13 cellular contexts compared by ENCODE assay signal in the genomic region with DNA sequence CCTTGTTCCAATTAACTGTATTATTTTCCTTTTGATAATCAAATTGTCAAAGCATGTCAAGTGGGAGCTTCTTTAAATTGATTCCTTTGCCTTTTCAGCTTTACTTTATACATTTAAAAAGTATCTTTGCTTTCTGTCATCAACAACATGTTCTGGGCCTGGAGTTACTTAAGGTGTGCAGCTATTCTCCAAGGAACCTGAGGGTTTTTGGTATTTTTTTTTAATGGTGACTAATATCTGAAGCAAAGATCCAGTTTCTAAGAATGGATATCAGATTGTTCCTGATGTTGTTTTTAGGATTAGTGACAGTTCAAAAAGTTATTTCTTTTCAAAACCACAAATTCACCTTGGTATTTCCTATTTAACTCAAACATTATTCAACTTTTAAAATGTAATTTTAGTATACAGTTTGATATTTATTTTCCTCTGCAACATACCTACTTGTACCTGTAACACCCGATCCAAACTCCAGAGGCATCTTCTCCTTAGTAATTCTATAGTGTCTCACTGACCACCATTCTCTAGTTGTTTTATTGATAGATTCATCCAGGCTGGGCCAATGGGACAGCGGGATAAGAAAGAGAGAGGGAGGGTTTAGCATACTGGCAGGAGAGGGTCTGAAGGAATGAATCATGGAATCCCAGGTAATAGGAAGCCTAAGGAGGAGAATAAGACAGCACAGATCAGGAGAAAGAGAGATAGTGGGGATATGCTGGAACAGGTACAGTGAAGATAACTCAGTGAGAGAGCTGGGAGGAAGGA. TPM values are rescaled to one million over a fixed set of nuclear protein-coding genes. Genes with fewer than 3 reads are reported as not detected.
DNase-seq lines count a peak whose midpoint lies in the region; ATAC-seq, FAIRE-seq and TF ChIP-seq lines count a peak whose summit lies in the region.
"Had no signal": no experiment of that assay in that cellular context is flagged by ENCODE, and none has a peak within 500 bp of the region (broad histone marks: within the 10 kb centered on the region; RNA-seq: fewer than 3 reads in every experiment).

No MANE protein-coding gene starts in this region.

- no peak overlapping the region for H2BK5ac ChIP-seq in H1 (ENCODE audit: low read depth, low read length)
- H2BK5ac ChIP-seq in neuronal stem cell (ENCODE audit: low read length) = no peak overlapping the region

- no peak overlapping the region for H3K56ac ChIP-seq in H1 (replicated peaks; ENCODE audit: insufficient read length, low read depth, low read length)

- POLR2A ChIA-PET in RWPE1 (lab: Yijun Ruan, JAX; ENCODE audit: low non-redundant PET) (no interaction called here), H1 (lab: Charles Lee; ENCODE audit: partially characterized antibody) (interaction anchor here (0.6 to 1.9 kb wide), 4 partner anchors 16 to 99 kb away, joined by 3 to 5 read pairs (median 4); a partner anchor contains a TSS)

- H3K27me3 ChIP-seq in H1 (replicated peaks in 1 of 4; ENCODE audit: control insufficient read depth in 3 of 4, extremely low read depth in 1 of 4, insufficient read depth in 3 of 4, low read length in 3 of 4) (peaks cover 0 to 20% (median 1%) of the 10 kb centered on the region in 4 experiments; a peak in 3 of 7 replicates), neuronal stem cell (ENCODE audit: control insufficient read depth in 3 of 3, insufficient read depth in 3 of 3, low read depth in 1 of 3, low read length in 3 of 3) (peaks cover 0 to 44% (median 3%) of the 10 kb centered on the region in 3 experiments)
- H3K27me3 ChIP-seq in effector memory CD4-positive, alpha-beta T cell (replicated peaks; ENCODE audit: control insufficient read depth, insufficient read depth, low read length, poor library complexity, severe bottlenecking) = no peaks in the 10 kb centered on the region
- H3K27me3 ChIP-seq: upper lobe of right lung had no signal

- H3K36me3 ChIP-seq in H1 (ENCODE audit: control insufficient read depth in 2 of 4, insufficient read depth in 4 of 4, low read length in 3 of 4) = no peaks in the 10 kb centered on the region
- peaks cover 0 to 2% of the 10 kb centered on the region in 2 donors for H3K36me3 ChIP-seq in neuronal stem cell (replicated peaks in 1 of 2; ENCODE audit: control insufficient read depth in 2 of 2, insufficient read depth in 2 of 2, low read length in 2 of 2)
- peaks cover 3% of the 10 kb centered on the region for H3K36me3 ChIP-seq in effector memory CD4-positive, alpha-beta T cell (ENCODE audit: control insufficient read depth, insufficient read depth, low read length)
- H3K36me3 ChIP-seq: upper lobe of right lung had no signal

- H4K91ac ChIP-seq in H1 (replicated peaks; ENCODE audit: insufficient read length, low read length) (no peak overlapping the region), neuronal stem cell (ENCODE audit: low read depth, low read length, poor library complexity) (no peak overlapping the region)

- H3K79me1 ChIP-seq in H1 (ENCODE audit: low read depth, low read length) (no peaks in the 10 kb centered on the region), neuronal stem cell (ENCODE audit: low read depth, low read length) (peaks cover 6% of the 10 kb centered on the region)

- peak overlapping the region; percentile 80; the same call in 1 of the 2 replicates for H2AFZ ChIP-seq in H1 (ENCODE audit: low read length)
- H2AFZ ChIP-seq in neuronal stem cell (ENCODE audit: low read length) = no peak overlapping the region

- no peak overlapping the region for H2BK20ac ChIP-seq in H1 (ENCODE audit: low read length)

- H3K23ac ChIP-seq in H1 (ENCODE audit: insufficient read length) (no peak overlapping the region), neuronal stem cell (ENCODE audit: low read depth, low read length, poor library complexity) (no peak overlapping the region)

- no peak overlapping the region for H3K4me3 Mint-ChIP-seq in activated CD8-positive, alpha-beta memory T cell treated with anti-CD3 and anti-CD28 coated beads, Interleukin-2, amount 10 ng/mL, durations not matched to agents 7 days and 5 days

- no peak overlapping the region for H4K5ac ChIP-seq in H1 (ENCODE audit: insufficient read length, low read depth, low read length)

- no peak for FAIRE-seq in H1 (lab: Jason Lieb, UNC)

- peak overlapping the region; percentile 82 for H3K27ac Mint-ChIP-seq in activated CD8-positive, alpha-beta memory T cell treated with anti-CD3 and anti-CD28 coated beads, Interleukin-2, amount 10 ng/mL, durations not matched to agents 7 days and 5 days

- ATAC-seq in activated CD8-positive, alpha-beta memory T cell treated with anti-CD3 and anti-CD28 coated beads, Interleukin-2, amount 10 ng/mL, durations not matched to agents 7 days and 5 days = no peak
- ATAC-seq: upper lobe of right lung had no signal

- 86% methylated on average over 2 of the region's 2 CpGs; no CpG with 5 or more reads in 1 of the 2 experiments for whole genome bisulfite sequencing in H1 (ENCODE audit: extremely low coverage in 1 of 2, insufficient coverage in 1 of 2, insufficient read length in 1 of 2, insufficient replicate concordance in 2 of 2, low coverage in 1 of 2, low lambda C conversion rate in 2 of 2, missing lambda C conversion rate in 1 of 2), 2 experiments
- no CpG with 5 or more reads among the region's 2 CpGs for WGBS in neuronal stem cell (ENCODE audit: extremely low coverage in 2 of 2, insufficient read length in 2 of 2, insufficient replicate concordance in 1 of 2), 2 donors

- H2BK12ac ChIP-seq in H1 (ENCODE audit: low read depth, low read length) (0 out of 2 replicates have a peak overlapping the region, but pooled peaks have one; percentile 90), neuronal stem cell (ENCODE audit: low read length) (no peak overlapping the region)

- peaks cover 40% of the 10 kb centered on the region for H3K4me1 Mint-ChIP-seq in activated CD8-positive, alpha-beta memory T cell treated with anti-CD3 and anti-CD28 coated beads, Interleukin-2, amount 10 ng/mL, durations not matched to agents 7 days and 5 days

- no peak overlapping the region for H3K9ac ChIP-seq in H1 (replicated peaks in 1 of 4; ENCODE audit: extremely low read depth in 1 of 4, low read depth in 3 of 4, low read length in 3 of 4)
- H3K9ac ChIP-seq in neuronal stem cell (ENCODE audit: low read depth, low read length, poor library complexity) = no peak overlapping the region

- H2BK120ac ChIP-seq in H1 (replicated peaks; ENCODE audit: low read depth, low read length) (no peak overlapping the region), neuronal stem cell (ENCODE audit: low read depth, low read length) (no peak overlapping the region)

- peaks cover 0 to 2% of the 10 kb centered on the region in 2 experiments for H4K20me1 ChIP-seq in H1 (replicated peaks in 1 of 2; ENCODE audit: control insufficient read depth in 1 of 2, insufficient read depth in 2 of 2, low read length in 2 of 2)

- H3K4me2 ChIP-seq in H1 (ENCODE audit: insufficient read depth in 1 of 2, low read depth in 2 of 2, low read length in 2 of 2) = no peak overlapping the region
- no peak overlapping the region for H3K4me2 ChIP-seq in neuronal stem cell (ENCODE audit: insufficient read depth, low read length, poor library complexity, severe bottlenecking)

- H3K36me3 Mint-ChIP-seq in activated CD8-positive, alpha-beta memory T cell treated with anti-CD3 and anti-CD28 coated beads, Interleukin-2, amount 10 ng/mL, durations not matched to agents 7 days and 5 days = peaks cover 4% of the 10 kb centered on the region

- H3K4me1 ChIP-seq in H1 (replicated peaks in 1 of 4; ENCODE audit: control insufficient read depth in 3 of 4, insufficient read depth in 4 of 4, low read length in 3 of 4) (peaks cover 5 to 19% (median 12%) of the 10 kb centered on the region in 4 experiments), neuronal stem cell (ENCODE audit: control insufficient read depth in 2 of 2, insufficient read depth in 1 of 2, low read depth in 1 of 2, low read length in 2 of 2) (peaks cover 7 to 9% of the 10 kb centered on the region in 2 donors)
- H3K4me1 ChIP-seq in effector memory CD4-positive, alpha-beta T cell (ENCODE audit: control insufficient read depth, insufficient read depth, low read length, poor library complexity, severe bottlenecking) = peaks cover 57% of the 10 kb centered on the region

- H3K14ac ChIP-seq in H1 (ENCODE audit: insufficient read length) = no peak overlapping the region
- no peak overlapping the region for H3K14ac ChIP-seq in neuronal stem cell (ENCODE audit: low read length)

- no peaks in the 10 kb centered on the region for H3K9me3 ChIP-seq in H1 (ENCODE audit: insufficient read depth in 2 of 2, low read depth in 1 of 2, low read length in 1 of 2)
- H3K9me3 ChIP-seq in neuronal stem cell (replicated peaks in 1 of 2; ENCODE audit: control insufficient read depth in 2 of 2, insufficient read depth in 1 of 2, low read depth in 1 of 2, low read length in 2 of 2) = no peaks in the 10 kb centered on the region
- no peaks in the 10 kb centered on the region for H3K9me3 ChIP-seq in effector memory CD4-positive, alpha-beta T cell (ENCODE audit: control insufficient read depth, low read length)
- H3K9me3 ChIP-seq: upper lobe of right lung had no signal

- TF ChIP-seq EP300 in H1 (IDR thresholded peaks at IDR 0.05; ENCODE audit: borderline replicate concordance in 1 of 2, low read depth in 2 of 2, low read length in 2 of 2) = no peak

- H3K4me3 ChIP-seq in H1 (ENCODE audit: extremely low read depth in 1 of 4, insufficient read depth in 2 of 4, low read depth in 3 of 4, low read length in 4 of 4) (no peak overlapping the region), neuronal stem cell (ENCODE audit: low read length in 2 of 2) (no peak overlapping the region)
- no peak overlapping the region for H3K4me3 ChIP-seq in effector memory CD4-positive, alpha-beta T cell (ENCODE audit: insufficient read depth, low read depth, low read length, poor library complexity, severe bottlenecking)
- H3K4me3 ChIP-seq: upper lobe of right lung had no signal

- CTCF ChIA-PET in activated CD8-positive, alpha-beta memory T cell treated with anti-CD3 and anti-CD28 coated beads, Interleukin-2, amount 10 ng/mL, durations not matched to agents 7 days and 5 days (lab: Charles Lee) = interaction anchor here (1.4 to 16.8 kb wide), 3 partner anchors 13 to 118 kb away, joined by 5 to 854 read pairs (median 6); a partner anchor contains a TSS
- CTCF ChIA-PET in RWPE1 (lab: Yijun Ruan, JAX) = interaction anchor here (0.7 to 2.6 kb wide), 2 partner anchors 14 to 93 kb away, joined by 3 to 11 read pairs; no protein-coding TSS in a partner anchor
- CTCF ChIA-PET in H1 (lab: Charles Lee; ENCODE audit: partially characterized antibody) = interaction anchor here (0.6 to 21.3 kb wide), 11 partner anchors 7 to 1480 kb away, joined by 3 to 664 read pairs (median 23); a partner anchor contains a TSS

- no peak overlapping the region for H2AK5ac ChIP-seq in H1 (ENCODE audit: low read depth, low read length)
- peak overlapping the region; percentile 11 for H2AK5ac ChIP-seq in neuronal stem cell (ENCODE audit: low read depth, low read length)

- H3K79me2 ChIP-seq in H1 (ENCODE audit: control insufficient read depth in 1 of 2, insufficient read depth in 2 of 2, low read length in 2 of 2) = no peaks in the 10 kb centered on the region

- no peaks in the 10 kb centered on the region for H3K9me3 Mint-ChIP-seq in activated CD8-positive, alpha-beta memory T cell treated with anti-CD3 and anti-CD28 coated beads, Interleukin-2, amount 10 ng/mL, durations not matched to agents 7 days and 5 days (ENCODE audit: low read depth)

- H2BK15ac ChIP-seq in H1 (ENCODE audit: low read length) (no peak overlapping the region), neuronal stem cell (ENCODE audit: low read length) (no peak overlapping the region)

- TF ChIP-seq CTCF in RWPE1 (conservative IDR thresholded peaks at IDR 0.05; ENCODE audit: low read depth) (no peak), H1 (IDR thresholded peaks at IDR 0.05; ENCODE audit: control extremely low read depth in 1 of 3, insufficient read depth in 1 of 3, low read depth in 1 of 3, low read length in 3 of 3) (no peak)

- H3K27ac ChIP-seq in RWPE1 (peak overlapping the region; percentile 42; the same call in 1 of the 2 replicates), H1 (ENCODE audit: low read depth, low read length) (no peak overlapping the region), neuronal stem cell (replicated peaks; ENCODE audit: low read length) (no peak overlapping the region)
- no peak overlapping the region for H3K27ac ChIP-seq in effector memory CD4-positive, alpha-beta T cell (ENCODE audit: insufficient read depth, low read length, poor library complexity, severe bottlenecking)
- H3K27ac ChIP-seq: upper lobe of right lung had no signal

- TF ChIP-seq RAD21 in H1 (IDR thresholded peaks at IDR 0.05 in 1 of 2, conservative IDR thresholded peaks at IDR 0.05 in 1 of 2; ENCODE audit: low read depth in 2 of 2, low read length in 2 of 2) = no peak

- no peak overlapping the region for H3K4ac ChIP-seq in H1 (replicated peaks; ENCODE audit: insufficient read length, low read depth, low read length)
- H3K4ac ChIP-seq in neuronal stem cell (ENCODE audit: low read length) = no peak overlapping the region

- peaks cover 5% of the 10 kb centered on the region; the same call in 1 of the 2 replicates for H3K23me2 ChIP-seq in H1 (ENCODE audit: low read depth, low read length)

- no peaks in the 10 kb centered on the region for H3K27me3 Mint-ChIP-seq in activated CD8-positive, alpha-beta memory T cell treated with anti-CD3 and anti-CD28 coated beads, Interleukin-2, amount 10 ng/mL, durations not matched to agents 7 days and 5 days

- H4K8ac ChIP-seq in H1 (ENCODE audit: extremely low read depth, insufficient read depth, low read length) = no peak overlapping the region
- no peak overlapping the region for H4K8ac ChIP-seq in neuronal stem cell (ENCODE audit: low read depth, low read length)

- no peak overlapping the region for H3K18ac ChIP-seq in H1 (ENCODE audit: extremely low read depth, low read length)
- no peak overlapping the region for H3K18ac ChIP-seq in neuronal stem cell (ENCODE audit: low read length)

- peak; percentile 12 for DNase-seq in activated CD8-positive, alpha-beta memory T cell treated with anti-CD3 and anti-CD28 coated beads, Interleukin-2, amount 10 ng/mL, durations not matched to agents 7 days and 5 days
- no peak for DNase-seq in activated CD8-positive, alpha-beta memory T cell treated with anti-CD3 and anti-CD28 coated beads for 24 hours
- DNase-seq in RWPE1 (ENCODE audit: low spot score) (no peak), H1 (ENCODE audit: low read depth in 1 of 2, low spot score in 2 of 2) (no peak), neuronal stem cell (ENCODE audit: low spot score) (no peak), COLO668 (lab: John Stamatoyannopoulos, UW; ENCODE audit: unreplicated experiment) (no peak), mesenteric fat pad (ENCODE audit: low spot score) (no peak)
- DNase-seq in effector memory CD4-positive, alpha-beta T cell = no peak
- DNase-seq: ACHN; activated CD4-positive, alpha-beta T cell treated with anti-CD3 and anti-CD28 coated beads for 1 hour; DMS79; stimulated activated CD4-positive, alpha-beta T cell treated with anti-CD3 and anti-CD28 coated beads, Interleukin-2, amount 100 ng/mL, for 48 hours; upper lobe of right lung had no signal

- no peak for TF ChIP-seq POLR2A in H1 (IDR thresholded peaks at IDR 0.05; ENCODE audit: control extremely low read depth in 1 of 2, low read depth in 2 of 2, low read length in 2 of 2)

RNA-seq across cellular contexts. Expression of a gene that starts 3.1 kb away (rescaled TPM):
- total RNA-seq in activated CD8-positive, alpha-beta memory T cell treated with anti-CD3 and anti-CD28 coated beads, Interleukin-2, amount 10 ng/mL, durations not matched to agents 7 days and 5 days = 1 to 10 TPM; 5.0 to 7.1 TPM
- total RNA-seq in H1 (2021; fragmentation: NEBNext Ultra II Directional; extraction: Animal tissue kit (Norgen Biotek cat#: 25700)) = 0.52 and 0.54 TPM in 2 replicates
- 0.72 and 1.00 TPM in 2 replicates for polyA plus RNA-seq in H1 (2011; rRNA removed)
- polyA plus RNA-seq in H1 (2011; cell fraction: cytosol; rRNA removed) = 0.65 TPM
- polyA plus RNA-seq in H1 (2011; cell fraction: nucleus; rRNA removed) = 1.7 TPM
- 0.37 to 1.00 TPM (median 0.83 TPM) in 4 replicates for polyA plus RNA-seq in H1 (2012, experiment 1 of 2)
- polyA plus RNA-seq in H1 (2012, experiment 2 of 2) = 0.43 TPM
- polyA plus RNA-seq in H1 (2013, experiment 1 of 2) = 0.57 TPM
- 0.53 TPM for polyA plus RNA-seq in H1 (2013, experiment 2 of 2)
- 0.12 and 0.57 TPM in 2 replicates for polyA minus RNA-seq in H1 (2011; rRNA and poly(A)+ RNA removed)
- not detected for polyA minus RNA-seq in H1 (2011; cell fraction: cytosol; rRNA and poly(A)+ RNA removed)
- polyA minus RNA-seq in H1 (2011; cell fraction: nucleus; rRNA and poly(A)+ RNA removed) = 1.2 TPM
- 0.59 TPM for polyA plus RNA-seq in neuronal stem cell (2013, experiment 1 of 2)
- polyA plus RNA-seq in neuronal stem cell (2013, experiment 2 of 2) = 0.32 TPM
- 5.0 TPM for total RNA-seq in mesenteric fat pad

RNA-seq across cellular contexts. Expression of a gene that starts 3.4 kb away (rescaled TPM):
- 10 to 100 TPM; 73.3 to 81.2 TPM for total RNA-seq in activated CD8-positive, alpha-beta memory T cell treated with anti-CD3 and anti-CD28 coated beads, Interleukin-2, amount 10 ng/mL, durations not matched to agents 7 days and 5 days
- 22.1 and 22.3 TPM in 2 replicates for total RNA-seq in H1 (2021; fragmentation: NEBNext Ultra II Directional; extraction: Animal tissue kit (Norgen Biotek cat#: 25700))
- 7.6 and 9.2 TPM in 2 replicates for polyA plus RNA-seq in H1 (2011; rRNA removed)
- 10.0 TPM for polyA plus RNA-seq in H1 (2011; cell fraction: cytosol; rRNA removed)
- 18.3 TPM for polyA plus RNA-seq in H1 (2011; cell fraction: nucleus; rRNA removed)
- polyA plus RNA-seq in H1 (2012, experiment 1 of 2) = 14.2 to 18.4 TPM (median 16.7 TPM) in 4 replicates
- polyA plus RNA-seq in H1 (2012, experiment 2 of 2) = 6.4 TPM
- polyA plus RNA-seq in H1 (2013, experiment 1 of 2) = 8.0 TPM
- polyA plus RNA-seq in H1 (2013, experiment 2 of 2) = 8.6 TPM
- polyA minus RNA-seq in H1 (2011; rRNA and poly(A)+ RNA removed) = 17.7 and 19.0 TPM in 2 replicates
- 10.9 TPM for polyA minus RNA-seq in H1 (2011; cell fraction: cytosol; rRNA and poly(A)+ RNA removed)
- polyA minus RNA-seq in H1 (2011; cell fraction: nucleus; rRNA and poly(A)+ RNA removed) = 23.2 TPM
- 18.3 TPM for polyA plus RNA-seq in neuronal stem cell (2013, experiment 1 of 2)
- 18.2 TPM for polyA plus RNA-seq in neuronal stem cell (2013, experiment 2 of 2)
- 41.4 TPM for total RNA-seq in mesenteric fat pad

RNA-seq across cellular contexts. Expression of a gene that starts 16.2 kb away (rescaled TPM):
- total RNA-seq in activated CD8-positive, alpha-beta memory T cell treated with anti-CD3 and anti-CD28 coated beads, Interleukin-2, amount 10 ng/mL, durations not matched to agents 7 days and 5 days = 10 to 100 TPM; 45.6 to 45.9 TPM
- 45.2 and 46.7 TPM in 2 replicates for total RNA-seq in H1 (2021; fragmentation: NEBNext Ultra II Directional; extraction: Animal tissue kit (Norgen Biotek cat#: 25700))
- polyA plus RNA-seq in H1 (2011; rRNA removed) = 98.8 and 104 TPM in 2 replicates
- 84.0 TPM for polyA plus RNA-seq in H1 (2011; cell fraction: cytosol; rRNA removed)
- polyA plus RNA-seq in H1 (2011; cell fraction: nucleus; rRNA removed) = 132 TPM
- polyA plus RNA-seq in H1 (2012, experiment 1 of 2) = 42.7 to 63.6 TPM (median 60.1 TPM) in 4 replicates
- polyA plus RNA-seq in H1 (2012, experiment 2 of 2) = 60.9 TPM
- 42.5 TPM for polyA plus RNA-seq in H1 (2013, experiment 1 of 2)
- polyA plus RNA-seq in H1 (2013, experiment 2 of 2) = 37.4 TPM
- polyA minus RNA-seq in H1 (2011; rRNA and poly(A)+ RNA removed) = 18.7 and 22.0 TPM in 2 replicates
- polyA minus RNA-seq in H1 (2011; cell fraction: cytosol; rRNA and poly(A)+ RNA removed) = 14.5 TPM
- polyA minus RNA-seq in H1 (2011; cell fraction: nucleus; rRNA and poly(A)+ RNA removed) = 35.0 TPM
- polyA plus RNA-seq in neuronal stem cell (2013, experiment 1 of 2) = 56.9 TPM
- 53.2 TPM for polyA plus RNA-seq in neuronal stem cell (2013, experiment 2 of 2)
- total RNA-seq in mesenteric fat pad = 50.1 TPM

RNA-seq across cellular contexts. Expression of a gene that starts 27.5 kb away (rescaled TPM):
- under 1 TPM; 0.05 to 0.50 TPM for total RNA-seq in activated CD8-positive, alpha-beta memory T cell treated with anti-CD3 and anti-CD28 coated beads, Interleukin-2, amount 10 ng/mL, durations not matched to agents 7 days and 5 days
- total RNA-seq in H1 (2021; fragmentation: NEBNext Ultra II Directional; extraction: Animal tissue kit (Norgen Biotek cat#: 25700)) = 18.3 and 19.6 TPM in 2 replicates
- polyA plus RNA-seq in H1 (2011; rRNA removed) = 15.2 and 18.4 TPM in 2 replicates
- 10.5 TPM for polyA plus RNA-seq in H1 (2011; cell fraction: cytosol; rRNA removed)
- polyA plus RNA-seq in H1 (2011; cell fraction: nucleus; rRNA removed) = 27.2 TPM
- 11.9 to 18.8 TPM (median 15.4 TPM) in 4 replicates for polyA plus RNA-seq in H1 (2012, experiment 1 of 2)
- polyA plus RNA-seq in H1 (2012, experiment 2 of 2) = 15.0 TPM
- polyA plus RNA-seq in H1 (2013, experiment 1 of 2) = 9.0 TPM
- polyA plus RNA-seq in H1 (2013, experiment 2 of 2) = 8.4 TPM
- 24.2 and 26.3 TPM in 2 replicates for polyA minus RNA-seq in H1 (2011; rRNA and poly(A)+ RNA removed)
- 16.6 TPM for polyA minus RNA-seq in H1 (2011; cell fraction: cytosol; rRNA and poly(A)+ RNA removed)
- polyA minus RNA-seq in H1 (2011; cell fraction: nucleus; rRNA and poly(A)+ RNA removed) = 18.8 TPM
- polyA plus RNA-seq in neuronal stem cell (2013, experiment 1 of 2) = 16.1 TPM
- 16.0 TPM for polyA plus RNA-seq in neuronal stem cell (2013, experiment 2 of 2)
- total RNA-seq in mesenteric fat pad = 11.7 TPM

RNA-seq across cellular contexts. Expression of a gene that starts 58.3 kb away (rescaled TPM):
- total RNA-seq in activated CD8-positive, alpha-beta memory T cell treated with anti-CD3 and anti-CD28 coated beads, Interleukin-2, amount 10 ng/mL, durations not matched to agents 7 days and 5 days = 1 to 10 TPM in 1 of 2 experiments, not detected in 1; 1.3 TPM
- total RNA-seq in H1 (2021; fragmentation: NEBNext Ultra II Directional; extraction: Animal tissue kit (Norgen Biotek cat#: 25700)) = 47.3 and 51.2 TPM in 2 replicates
- polyA plus RNA-seq in H1 (2011; rRNA removed) = 50.3 and 78.9 TPM in 2 replicates
- 58.4 TPM for polyA plus RNA-seq in H1 (2011; cell fraction: cytosol; rRNA removed)
- 578 TPM for polyA plus RNA-seq in H1 (2011; cell fraction: nucleus; rRNA removed)
- 35.4 to 72.8 TPM (median 70.8 TPM) in 4 replicates for polyA plus RNA-seq in H1 (2012, experiment 1 of 2)
- 49.3 TPM for polyA plus RNA-seq in H1 (2012, experiment 2 of 2)
- 29.4 TPM for polyA plus RNA-seq in H1 (2013, experiment 1 of 2)
- 24.1 TPM for polyA plus RNA-seq in H1 (2013, experiment 2 of 2)
- 19.4 and 23.0 TPM in 2 replicates for polyA minus RNA-seq in H1 (2011; rRNA and poly(A)+ RNA removed)
- polyA minus RNA-seq in H1 (2011; cell fraction: cytosol; rRNA and poly(A)+ RNA removed) = 22.5 TPM
- polyA minus RNA-seq in H1 (2011; cell fraction: nucleus; rRNA and poly(A)+ RNA removed) = 54.7 TPM
- 50.5 TPM for polyA plus RNA-seq in neuronal stem cell (2013, experiment 1 of 2)
- 49.8 TPM for polyA plus RNA-seq in neuronal stem cell (2013, experiment 2 of 2)
- 41.3 TPM for total RNA-seq in mesenteric fat pad
